In the genomic region with DNA sequence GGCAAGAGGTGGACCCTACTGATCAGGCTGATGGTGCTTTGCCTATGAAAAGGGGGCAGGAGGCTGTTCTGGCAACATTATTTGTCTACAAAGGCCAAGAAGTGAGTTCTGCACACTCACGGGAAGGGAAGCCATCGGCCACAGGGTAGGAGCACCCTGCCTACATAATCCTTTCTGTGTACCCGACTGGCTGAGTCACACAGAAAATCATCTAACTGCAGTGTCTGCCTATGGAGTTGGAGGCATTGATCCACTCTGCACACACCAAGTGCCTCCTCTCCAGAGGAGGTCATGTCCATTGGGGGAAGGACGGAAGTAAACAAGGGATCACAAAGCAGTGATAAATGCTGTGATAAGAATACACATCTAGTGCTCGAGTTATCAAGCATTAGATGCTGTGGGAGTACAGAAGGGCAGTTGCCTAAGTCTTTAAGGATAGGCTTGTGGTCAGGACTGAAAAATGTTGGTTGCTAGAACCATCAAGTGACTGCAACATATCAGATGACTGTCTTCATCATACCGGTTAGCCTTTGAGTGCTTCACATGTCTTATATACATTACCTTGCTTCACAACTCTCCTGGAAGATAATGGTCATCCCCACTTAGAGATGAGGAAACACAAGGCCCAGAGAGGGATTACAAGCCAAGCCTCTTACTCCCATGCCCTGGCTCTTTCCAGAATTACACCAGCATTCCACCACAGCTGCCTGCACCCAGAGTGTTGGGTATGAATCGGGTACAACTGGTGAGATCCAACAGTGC, we compare ENCODE assay signal across 10 cellular contexts. TPM values are rescaled to one million over a fixed set of nuclear protein-coding genes. Genes with fewer than 3 reads are reported as not detected.
A peak's percentile ranks its signal among the peaks of the same experiment; 100 is the strongest.
DNase-seq lines count a peak whose midpoint lies in the region; ATAC-seq and TF ChIP-seq lines count a peak whose summit lies in the region.
"Had no signal": no experiment of that assay in that cellular context is flagged by ENCODE, and none has a peak within 500 bp of the region (broad histone marks: within the 10 kb centered on the region; RNA-seq: fewer than 3 reads in every experiment).

No MANE protein-coding gene starts in this region.

- ATAC-seq in HG02884 (IDR thresholded peaks at IDR 0.05; ENCODE audit: unreplicated experiment): no peak

- H3K9me3 ChIP-seq in BLaER1 (no peaks in the 10 kb centered on the region), breast epithelium (no peaks in the 10 kb centered on the region)
- H3K9me3 ChIP-seq: sigmoid colon had no signal

- H3K27ac ChIP-seq in BLaER1 (no peak overlapping the region), breast epithelium (no peak overlapping the region)

- H3K4me1 ChIP-seq in BLaER1 (peaks cover 20% of the 10 kb centered on the region), breast epithelium (peaks cover 7 to 8% of the 10 kb centered on the region in 2 donors)

- peaks cover 35% of the 10 kb centered on the region for H4K20me1 ChIP-seq in BLaER1

- H3K27me3 ChIP-seq in BLaER1 (peaks cover 42% of the 10 kb centered on the region), breast epithelium (no peaks in the 10 kb centered on the region)
- H3K27me3 ChIP-seq: sigmoid colon had no signal

- H3K4me3 ChIP-seq in BLaER1 (peak overlapping the region; percentile 65; the same call in 1 of the 2 replicates), breast epithelium (peak overlapping the region in 2 of 3 donors; percentile 80 to 86)

- intact Hi-C loops in breast epithelium (cut with DNase I; ENCODE audit: low total_unique reads): loop anchor here (10.0 kb wide), 1 partner anchor 59 kb away; the partner anchor contains the start of genes LRSAM1 and RPL12

- H3K4me2 ChIP-seq in BLaER1: peak overlapping the region; percentile 99

- H3K36me3 ChIP-seq in BLaER1 (no peaks in the 10 kb centered on the region), breast epithelium (no peaks in the 10 kb centered on the region)

- H3K9ac ChIP-seq in BLaER1: no peak overlapping the region

- no peak for TF ChIP-seq CTCF in breast epithelium (IDR thresholded peaks at IDR 0.05)

- no peak for TF ChIP-seq POLR2A in breast epithelium (IDR thresholded peaks at IDR 0.05)

- peak; percentile 42 for DNase-seq in HuH-7 (ENCODE audit: low spot score)
- no peak for DNase-seq in breast epithelium (ENCODE audit: low spot score in 2 of 2)
- peak; percentile 43 for DNase-seq in myocyte (ENCODE audit: low read depth)
- no peak for DNase-seq in stimulated activated CD4-positive, alpha-beta T cell treated with anti-CD3 and anti-CD28 coated beads, Interleukin-4, amount 100 ng/mL, for 24 hours
- no peak for DNase-seq in stimulated activated CD8-positive, alpha-beta memory T cell treated with anti-CD3 and anti-CD28 coated beads, Interleukin-4, amount 100 ng/mL, for 48 hours
- no peak for DNase-seq in HK-2 (ENCODE audit: unreplicated experiment)
- DNase-seq: activated CD4-positive, alpha-beta T cell treated with anti-CD3 and anti-CD28 coated beads, Interleukin-2, amount 50 U/mL, for 4 hours had no signal

RNA-seq across cellular contexts. Expression of gene SLC2A8, which starts 1.3 kb away (rescaled TPM):
- 10 to 100 TPM; 17.7 to 38.7 (median 20.9) TPM for total RNA-seq in breast epithelium
- total RNA-seq in myocyte: 18.5 and 18.8 TPM in 2 replicates
- polyA plus RNA-seq in myocyte (2012): 10.3 TPM

RNA-seq across cellular contexts. Expression of gene ZNF79, which starts 28.5 kb away (rescaled TPM):
- total RNA-seq in breast epithelium (10 to 100 TPM in 2 of 3 donors, 1 to 10 TPM in 1; 7.7 to 16.7 (median 16.0) TPM), myocyte (9.0 and 10.3 TPM in 2 replicates)
- 5.4 TPM for polyA plus RNA-seq in myocyte (2012)

RNA-seq across cellular contexts. Expression of gene RPL12, which starts 55.5 kb away (rescaled TPM):
- total RNA-seq in breast epithelium (1,000 to 10,000 TPM; 2,790 to 3,232 (median 3,032) TPM), myocyte (1,595 and 2,040 TPM in 2 replicates)
- polyA plus RNA-seq in myocyte (2012): 1,528 TPM

RNA-seq across cellular contexts. Expression of gene LRSAM1, which starts 55.6 kb away (rescaled TPM):
- 10 to 100 TPM; 11.7 to 21.3 (median 17.9) TPM for total RNA-seq in breast epithelium
- 17.1 and 19.6 TPM in 2 replicates for total RNA-seq in myocyte
- polyA plus RNA-seq in myocyte (2012): 19.2 TPM

Comparison
In these comparisons a context has a peak if more than half of its experiments do, and no peak if none do; other contexts are left out.
1. DNase-seq: peak in HuH-7 (single experiment) and myocyte (single experiment); none in breast epithelium (0 of 2), stimulated activated CD4-positive, alpha-beta T cell treated with anti-CD3 and anti-CD28 coated beads, Interleukin-4, amount 100 ng/mL, for 24 hours (single experiment), stimulated activated CD8-positive, alpha-beta memory T cell treated with anti-CD3 and anti-CD28 coated beads, Interleukin-4, amount 100 ng/mL, for 48 hours (single experiment) and HK-2 (single experiment).